In the genomic region with DNA sequence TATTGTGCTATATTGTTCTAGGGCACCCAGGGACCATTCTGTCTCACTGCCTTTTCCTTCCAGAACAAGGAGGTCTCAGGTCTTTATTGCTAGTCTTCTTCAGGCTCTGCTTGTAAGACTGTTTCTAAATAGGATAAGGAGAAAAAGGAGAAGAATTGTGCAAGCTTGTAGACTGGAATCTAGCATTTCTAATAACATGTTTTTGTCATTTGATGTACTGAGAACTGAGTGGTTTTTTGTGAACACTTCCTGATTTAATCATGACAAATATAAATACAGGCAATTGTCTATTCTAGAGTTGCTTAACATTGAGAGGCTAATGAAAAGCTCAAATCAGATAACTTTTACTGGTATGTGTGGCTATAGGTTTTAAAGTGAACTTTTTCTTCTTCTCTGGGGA, we compare ENCODE assay signal across 16 cellular contexts.
DNase-seq lines count a peak whose midpoint lies in the region; ATAC-seq and TF ChIP-seq lines count a peak whose summit lies in the region.
"Had no signal": no experiment of that assay in that cellular context is flagged by ENCODE, and none has a peak within 500 bp of the region (broad histone marks: within the 10 kb centered on the region; RNA-seq: fewer than 3 reads in every experiment).

No MANE protein-coding gene starts in this region.

- TF ChIP-seq EP300 in suprapubic skin (IDR thresholded peaks at IDR 0.05) = no peak

- H3K36me3 ChIP-seq in GM23248 (ENCODE audit: low read depth) = peaks cover 55% of the 10 kb centered on the region
- no peaks in the 10 kb centered on the region for H3K36me3 ChIP-seq in suprapubic skin
- H3K36me3 ChIP-seq: BE2C had no signal

- H3K4me1 Mint-ChIP-seq in WTC11 (peaks cover 36% of the 10 kb centered on the region), progenitor cell of endocrine pancreas (ENCODE audit: low read depth) (peaks cover 17% of the 10 kb centered on the region)
- H3K4me1 Mint-ChIP-seq: activated CD4-positive, alpha-beta T cell treated with anti-CD3 and anti-CD28 coated beads, Interleukin-2, amount 10 ng/mL, durations not matched to agents 24 days and 14 days had no signal

- H3K4me1 ChIP-seq in GM23248 (ENCODE audit: insufficient read depth) = peaks cover 30% of the 10 kb centered on the region; the same call in 1 of the 2 replicates
- peaks cover 33% of the 10 kb centered on the region for H3K4me1 ChIP-seq in suprapubic skin
- H3K4me1 ChIP-seq: BE2C had no signal

- H3K9me3 Mint-ChIP-seq in WTC11 (no peaks in the 10 kb centered on the region), progenitor cell of endocrine pancreas (ENCODE audit: low read depth) (no peaks in the 10 kb centered on the region)
- H3K9me3 Mint-ChIP-seq: activated CD4-positive, alpha-beta T cell treated with anti-CD3 and anti-CD28 coated beads, Interleukin-2, amount 10 ng/mL, durations not matched to agents 24 days and 14 days had no signal

- peaks cover 59% of the 10 kb centered on the region for H4K20me1 ChIP-seq in GM23248 (ENCODE audit: insufficient read depth)

- TF ChIP-seq CTCF in WTC11 (IDR thresholded peaks at IDR 0.05) = no peak
- TF ChIP-seq CTCF in fibroblast of villous mesenchyme (IDR thresholded peaks at IDR 0.05; ENCODE audit: insufficient read depth, low read depth, low read length) = no peak
- TF ChIP-seq CTCF in suprapubic skin (IDR thresholded peaks at IDR 0.05) = no peak
- TF ChIP-seq CTCF in progenitor cell of endocrine pancreas (IDR thresholded peaks at IDR 0.05; ENCODE audit: unreplicated experiment) = no peak

- H3K27me3 Mint-ChIP-seq in WTC11 (ENCODE audit: low read depth) (no peaks in the 10 kb centered on the region), progenitor cell of endocrine pancreas (no peaks in the 10 kb centered on the region)
- H3K27me3 Mint-ChIP-seq: activated CD4-positive, alpha-beta T cell treated with anti-CD3 and anti-CD28 coated beads, Interleukin-2, amount 10 ng/mL, durations not matched to agents 24 days and 14 days had no signal

- CTCF ChIA-PET in WTC11 (lab: Charles Lee) = interaction anchor here (1.5 to 10.6 kb wide), 3 partner anchors 9 to 135 kb away, joined by 4 to 243 read pairs (median 24); no protein-coding TSS in a partner anchor

- H2AFZ ChIP-seq in GM23248 = no peak overlapping the region

- H3K4me2 ChIP-seq in GM23248 (ENCODE audit: unreplicated experiment) = no peak overlapping the region

- peaks cover 92% of the 10 kb centered on the region for H3F3A ChIP-seq in GM23248 (ENCODE audit: insufficient read depth)

- H3K9ac ChIP-seq in GM23248 = no peak overlapping the region

- DNase-seq in GM23248 (no peak), WTC11 (ENCODE audit: low spot score) (no peak), fibroblast of villous mesenchyme (ENCODE audit: low read depth) (peak; percentile 70), suprapubic skin (ENCODE audit: low spot score in 2 of 2) (no peak), progenitor cell of endocrine pancreas (ENCODE audit: low spot score, unreplicated experiment) (no peak)
- DNase-seq: activated CD4-positive, alpha-beta T cell treated with anti-CD3 and anti-CD28 coated beads, Interleukin-2, amount 10 ng/mL, durations not matched to agents 24 days and 14 days; activated naive CD4-positive, alpha-beta T cell treated with Interleukin-2 at 50 U/mL for 16 hours; BE2C; dermis blood vessel endothelial cell; HCEC 1CT; NCI-H526; right lobe of liver; stimulated activated CD4-positive, alpha-beta T cell treated with anti-CD3 and anti-CD28 coated beads, Interleukin-2, amount 100 ng/mL, for 24 hours had no signal

- H3K27ac Mint-ChIP-seq in WTC11 (peak overlapping the region; percentile 37), progenitor cell of endocrine pancreas (no peak overlapping the region)
- H3K27ac Mint-ChIP-seq: activated CD4-positive, alpha-beta T cell treated with anti-CD3 and anti-CD28 coated beads, Interleukin-2, amount 10 ng/mL, durations not matched to agents 24 days and 14 days had no signal

- TF ChIP-seq POLR2A in suprapubic skin (IDR thresholded peaks at IDR 0.05) = no peak

- peaks cover 100% of the 10 kb centered on the region for H3K79me2 ChIP-seq in GM23248 (ENCODE audit: insufficient read depth)

- H3K4me3 ChIP-seq in GM23248 = no peak overlapping the region
- no peak overlapping the region for H3K4me3 ChIP-seq in fibroblast of villous mesenchyme (ENCODE audit: low read depth, low read length)
- no peak overlapping the region for H3K4me3 ChIP-seq in suprapubic skin
- H3K4me3 ChIP-seq: right lobe of liver, SJSA1 had no signal

- no peak overlapping the region for H3K4me3 Mint-ChIP-seq in WTC11
- no peak overlapping the region for H3K4me3 Mint-ChIP-seq in progenitor cell of endocrine pancreas (ENCODE audit: low read depth)
- H3K4me3 Mint-ChIP-seq: activated CD4-positive, alpha-beta T cell treated with anti-CD3 and anti-CD28 coated beads, Interleukin-2, amount 10 ng/mL, durations not matched to agents 24 days and 14 days had no signal

- no peaks in the 10 kb centered on the region for H3K9me2 ChIP-seq in GM23248 (ENCODE audit: insufficient read depth)

- H3K27ac ChIP-seq in GM23248 (peak overlapping the region; percentile 42), suprapubic skin (peak overlapping the region; percentile 20)
- H3K27ac ChIP-seq: right lobe of liver, SJSA1 had no signal

- in situ Hi-C loops in GM23248 (cut with MboI) = loop anchor here (10.0 kb wide), 1 partner anchor 138 kb away; no protein-coding TSS in a partner anchor

- H3K36me3 Mint-ChIP-seq in WTC11 = peaks cover 6% of the 10 kb centered on the region
- peaks cover 3% of the 10 kb centered on the region for H3K36me3 Mint-ChIP-seq in progenitor cell of endocrine pancreas (ENCODE audit: insufficient read depth)

- ATAC-seq in WTC11 = no peak
- ATAC-seq in GM21529 (IDR thresholded peaks at IDR 0.05; ENCODE audit: unreplicated experiment) = no peak
- no peak for ATAC-seq in GM18520 (IDR thresholded peaks at IDR 0.05; ENCODE audit: unreplicated experiment)

- H3K27me3 ChIP-seq in GM23248 (replicated peaks; ENCODE audit: insufficient read depth) = no peaks in the 10 kb centered on the region
- no peaks in the 10 kb centered on the region for H3K27me3 ChIP-seq in suprapubic skin
- H3K27me3 ChIP-seq: BE2C, right lobe of liver, SJSA1 had no signal

- POLR2A ChIA-PET in WTC11 (lab: Charles Lee) = interaction anchor here (0.8 kb wide), 1 partner anchor 78 kb away, joined by 5 read pairs; a partner anchor contains a TSS

- H3K9me3 ChIP-seq in GM23248 (ENCODE audit: low read depth) (no peaks in the 10 kb centered on the region), suprapubic skin (no peaks in the 10 kb centered on the region)
- H3K9me3 ChIP-seq: BE2C, right lobe of liver, SJSA1 had no signal

TF ChIP-seq in WTC11, 78 proteins besides CTCF, POLR2A, EP300 and RAD21 (continues in another document):
- TF ChIP-seq KAT7 (CRISPR knock-in tag; IDR thresholded peaks at IDR 0.05; ENCODE audit: borderline replicate concordance) (no peak), FOXP1 (CRISPR knock-in tag; IDR thresholded peaks at IDR 0.05; ENCODE audit: borderline replicate concordance) (no peak), TEAD4 (CRISPR knock-in tag; IDR thresholded peaks at IDR 0.05) (no peak), IRF2 (CRISPR knock-in tag; IDR thresholded peaks at IDR 0.05; ENCODE audit: borderline replicate concordance, low read depth) (no peak), NFATC4 (CRISPR knock-in tag; IDR thresholded peaks at IDR 0.05) (no peak), SMAD4 (CRISPR knock-in tag; IDR thresholded peaks at IDR 0.05) (no peak)
- TF ChIP-seq, protein P1, sequence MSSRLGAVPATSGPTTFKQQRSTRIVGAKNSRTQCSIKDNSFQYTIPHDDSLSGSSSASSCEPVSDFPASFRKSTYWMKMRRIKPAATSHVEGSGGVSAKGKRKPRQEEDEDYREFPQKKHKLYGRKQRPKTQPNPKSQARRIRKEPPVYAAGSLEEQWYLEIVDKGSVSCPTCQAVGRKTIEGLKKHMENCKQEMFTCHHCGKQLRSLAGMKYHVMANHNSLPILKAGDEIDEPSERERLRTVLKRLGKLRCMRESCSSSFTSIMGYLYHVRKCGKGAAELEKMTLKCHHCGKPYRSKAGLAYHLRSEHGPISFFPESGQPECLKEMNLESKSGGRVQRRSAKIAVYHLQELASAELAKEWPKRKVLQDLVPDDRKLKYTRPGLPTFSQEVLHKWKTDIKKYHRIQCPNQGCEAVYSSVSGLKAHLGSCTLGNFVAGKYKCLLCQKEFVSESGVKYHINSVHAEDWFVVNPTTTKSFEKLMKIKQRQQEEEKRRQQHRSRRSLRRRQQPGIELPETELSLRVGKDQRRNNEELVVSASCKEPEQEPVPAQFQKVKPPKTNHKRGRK (CRISPR knock-in tag; IDR thresholded peaks at IDR 0.05; ENCODE audit: borderline replicate concordance) = no peak
- TF ChIP-seq, protein P2, sequence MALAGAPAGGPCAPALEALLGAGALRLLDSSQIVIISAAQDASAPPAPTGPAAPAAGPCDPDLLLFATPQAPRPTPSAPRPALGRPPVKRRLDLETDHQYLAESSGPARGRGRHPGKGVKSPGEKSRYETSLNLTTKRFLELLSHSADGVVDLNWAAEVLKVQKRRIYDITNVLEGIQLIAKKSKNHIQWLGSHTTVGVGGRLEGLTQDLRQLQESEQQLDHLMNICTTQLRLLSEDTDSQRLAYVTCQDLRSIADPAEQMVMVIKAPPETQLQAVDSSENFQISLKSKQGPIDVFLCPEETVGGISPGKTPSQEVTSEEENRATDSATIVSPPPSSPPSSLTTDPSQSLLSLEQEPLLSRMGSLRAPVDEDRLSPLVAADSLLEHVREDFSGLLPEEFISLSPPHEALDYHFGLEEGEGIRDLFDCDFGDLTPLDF (CRISPR knock-in tag; IDR thresholded peaks at IDR 0.05) = no peak
- TF ChIP-seq, protein P3, sequence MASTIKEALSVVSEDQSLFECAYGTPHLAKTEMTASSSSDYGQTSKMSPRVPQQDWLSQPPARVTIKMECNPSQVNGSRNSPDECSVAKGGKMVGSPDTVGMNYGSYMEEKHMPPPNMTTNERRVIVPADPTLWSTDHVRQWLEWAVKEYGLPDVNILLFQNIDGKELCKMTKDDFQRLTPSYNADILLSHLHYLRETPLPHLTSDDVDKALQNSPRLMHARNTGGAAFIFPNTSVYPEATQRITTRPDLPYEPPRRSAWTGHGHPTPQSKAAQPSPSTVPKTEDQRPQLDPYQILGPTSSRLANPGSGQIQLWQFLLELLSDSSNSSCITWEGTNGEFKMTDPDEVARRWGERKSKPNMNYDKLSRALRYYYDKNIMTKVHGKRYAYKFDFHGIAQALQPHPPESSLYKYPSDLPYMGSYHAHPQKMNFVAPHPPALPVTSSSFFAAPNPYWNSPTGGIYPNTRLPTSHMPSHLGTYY (CRISPR knock-in tag; IDR thresholded peaks at IDR 0.05) = no peak
